Comparison of ENCODE assay signal across 18 cellular contexts in the genomic region with DNA sequence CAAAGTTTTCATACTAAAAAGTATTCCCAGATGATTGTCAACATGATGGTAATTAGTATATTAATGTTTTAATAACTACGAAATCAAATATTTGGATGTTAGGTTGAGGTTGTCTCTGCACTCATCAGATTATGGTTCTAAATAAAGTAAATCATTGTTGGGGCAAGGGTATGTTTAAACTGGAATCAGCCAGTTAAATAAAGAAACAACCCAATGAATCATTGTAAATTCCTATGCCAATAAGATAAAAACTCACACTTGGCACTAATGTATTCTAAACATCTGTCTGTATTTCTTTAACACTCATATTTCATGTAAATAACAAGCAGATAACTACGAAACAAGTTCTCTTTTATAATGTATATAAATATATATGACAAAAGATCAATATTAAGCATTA.
DNase-seq lines count a peak whose midpoint lies in the region; ATAC-seq, FAIRE-seq and TF ChIP-seq lines count a peak whose summit lies in the region.
"Had no signal": no experiment of that assay in that cellular context is flagged by ENCODE, and none has a peak within 500 bp of the region (broad histone marks: within the 10 kb centered on the region; RNA-seq: fewer than 3 reads in every experiment).

No MANE protein-coding gene starts in this region.

- no peak overlapping the region for H3K27ac ChIP-seq in pancreas
- no peak overlapping the region for H3K27ac ChIP-seq in smooth muscle cell (ENCODE audit: low read depth)
- H3K27ac ChIP-seq: BLaER1 treated with 17β-estradiol and CSF1 and Interleukin-3, amounts not matched to agents 10 nM and 100 nM; HL-60 had no signal

- no peaks in the 10 kb centered on the region for H3K4me1 Mint-ChIP-seq in T-helper 2 cell treated with Interferon-gamma antibody and Interleukin-4, amounts not matched to agents 5 μg/mL and 100 μg/mL, for 36 hours (ENCODE audit: low read depth)
- H3K4me1 Mint-ChIP-seq: CD4-positive, CD25-positive, alpha-beta regulatory T cell had no signal

- H3K79me2 ChIP-seq in smooth muscle cell (ENCODE audit: low read depth) = peaks cover 22% of the 10 kb centered on the region

- 28 to 32% methylated on average over 2 of the region's 2 CpGs for WGBS in pancreas, 2 donors
- 86% methylated on average over 2 of the region's 2 CpGs for WGBS in smooth muscle cell (ENCODE audit: low lambda C conversion rate)

- no peaks in the 10 kb centered on the region for H3K36me3 Mint-ChIP-seq in T-helper 2 cell treated with Interferon-gamma antibody and Interleukin-4, amounts not matched to agents 5 μg/mL and 100 μg/mL, for 36 hours (ENCODE audit: low read depth)
- H3K36me3 Mint-ChIP-seq: CD4-positive, CD25-positive, alpha-beta regulatory T cell had no signal

- no peaks in the 10 kb centered on the region for H3F3A ChIP-seq in smooth muscle cell (ENCODE audit: low read depth)

- H3K9me3 ChIP-seq in adipocyte (ENCODE audit: control insufficient read depth, low read length) (no peaks in the 10 kb centered on the region), pancreas (no peaks in the 10 kb centered on the region), smooth muscle cell (replicated peaks; ENCODE audit: low read depth) (no peaks in the 10 kb centered on the region)

- H3K27ac Mint-ChIP-seq in T-helper 2 cell treated with Interferon-gamma antibody and Interleukin-4, amounts not matched to agents 5 μg/mL and 100 μg/mL, for 36 hours = no peak overlapping the region
- H3K27ac Mint-ChIP-seq: CD4-positive, CD25-positive, alpha-beta regulatory T cell; GM23338 had no signal

- H3K4me1 ChIP-seq in adipocyte (ENCODE audit: control insufficient read depth, insufficient read depth, low read length) (peaks cover 33% of the 10 kb centered on the region), pancreas (peaks cover 0 to 15% (median 11%) of the 10 kb centered on the region in 3 donors), smooth muscle cell (ENCODE audit: low read depth) (peaks cover 6% of the 10 kb centered on the region)
- H3K4me1 ChIP-seq: BLaER1 treated with 17β-estradiol and CSF1 and Interleukin-3, amounts not matched to agents 10 nM and 100 nM had no signal

- H3K9me3 Mint-ChIP-seq in T-helper 2 cell treated with Interferon-gamma antibody and Interleukin-4, amounts not matched to agents 5 μg/mL and 100 μg/mL, for 36 hours = no peaks in the 10 kb centered on the region

- FAIRE-seq in pancreas (lab: Jason Lieb, UNC) = no peak
- FAIRE-seq: GM12878, GM18507 had no signal

- TF ChIP-seq CTCF in fibroblast of the aortic adventitia (IDR thresholded peaks at IDR 0.05; ENCODE audit: insufficient read depth, low read length) = no peak
- TF ChIP-seq CTCF in pancreas (IDR thresholded peaks at IDR 0.05) = no peak
- no peak for TF ChIP-seq CTCF in smooth muscle cell (IDR thresholded peaks at IDR 0.05; ENCODE audit: borderline replicate concordance, insufficient read depth, poor library complexity, severe bottlenecking)

- peak; percentile 31 to 67 (median 45) for ATAC-seq in pancreas
- ATAC-seq in GM21515 (IDR thresholded peaks at IDR 0.05; ENCODE audit: unreplicated experiment) = no peak
- ATAC-seq: GM12878, GM23338 had no signal

- H4K20me1 ChIP-seq in smooth muscle cell (ENCODE audit: low read depth) = peaks cover 48% of the 10 kb centered on the region

- H3K36me3 ChIP-seq in adipocyte (ENCODE audit: control insufficient read depth, insufficient read depth, low read length, severe bottlenecking) (no peaks in the 10 kb centered on the region), pancreas (no peaks in the 10 kb centered on the region), smooth muscle cell (ENCODE audit: low read depth) (no peaks in the 10 kb centered on the region)

- no peak overlapping the region for H3K9ac ChIP-seq in adipocyte (ENCODE audit: low read length)
- no peak overlapping the region for H3K9ac ChIP-seq in smooth muscle cell (ENCODE audit: low read depth)
- H3K9ac ChIP-seq: BLaER1 treated with 17β-estradiol and CSF1 and Interleukin-3, amounts not matched to agents 10 nM and 100 nM had no signal

- no peaks in the 10 kb centered on the region for H3K27me3 ChIP-seq in adipocyte (replicated peaks; ENCODE audit: control insufficient read depth, insufficient read depth, low read length)
- H3K27me3 ChIP-seq in pancreas = no peaks in the 10 kb centered on the region
- H3K27me3 ChIP-seq in smooth muscle cell (ENCODE audit: low read depth) = no peaks in the 10 kb centered on the region
- H3K27me3 ChIP-seq: BLaER1 treated with 17β-estradiol and CSF1 and Interleukin-3, amounts not matched to agents 10 nM and 100 nM had no signal

- H3K27me3 Mint-ChIP-seq in T-helper 2 cell treated with Interferon-gamma antibody and Interleukin-4, amounts not matched to agents 5 μg/mL and 100 μg/mL, for 36 hours (ENCODE audit: low read depth) = peaks cover 5% of the 10 kb centered on the region
- H3K27me3 Mint-ChIP-seq: CD4-positive, CD25-positive, alpha-beta regulatory T cell had no signal

- DNase-seq in EH (ENCODE audit: low read depth) = peak; percentile 23
- peak; percentile 31 for DNase-seq in adipocyte (ENCODE audit: low read depth)
- DNase-seq in fibroblast of the aortic adventitia (ENCODE audit: low read depth) = peak; percentile 44
- no peak for DNase-seq in pancreas
- no peak for DNase-seq in activated gamma-delta T cell (lab: John Stamatoyannopoulos, UW)
- no peak for DNase-seq in T-helper 2 cell treated with Interferon-gamma antibody and Interleukin-4, amounts not matched to agents 5 μg/mL and 100 μg/mL, for 36 hours (ENCODE audit: low spot score)
- DNase-seq in smooth muscle cell (lab: John Stamatoyannopoulos, UW; ENCODE audit: unreplicated experiment) = no peak
- DNase-seq: 8988T; ACHN; CD4-positive, CD25-positive, alpha-beta regulatory T cell; DMS53; H7 had no signal

- H3K4me2 ChIP-seq in smooth muscle cell = no peak overlapping the region
- H3K4me2 ChIP-seq: BLaER1 treated with 17β-estradiol and CSF1 and Interleukin-3, amounts not matched to agents 10 nM and 100 nM; GM23338 had no signal

- intact Hi-C loops in pancreas (cut with DNase I) = no loop called here

- H3K4me3 ChIP-seq in adipocyte (ENCODE audit: low read length) (peak overlapping the region; percentile 19), fibroblast of the aortic adventitia (ENCODE audit: low read depth, low read length) (no peak overlapping the region), pancreas (no peak overlapping the region), smooth muscle cell (no peak overlapping the region)
- H3K4me3 ChIP-seq: BLaER1 treated with 17β-estradiol and CSF1 and Interleukin-3, amounts not matched to agents 10 nM and 100 nM; GM12878; GM23338 had no signal

- no peak overlapping the region for H2AFZ ChIP-seq in smooth muscle cell (ENCODE audit: low read depth)
- H2AFZ ChIP-seq: GM23338 had no signal

- no peak overlapping the region for H3K4me3 Mint-ChIP-seq in T-helper 2 cell treated with Interferon-gamma antibody and Interleukin-4, amounts not matched to agents 5 μg/mL and 100 μg/mL, for 36 hours
- H3K4me3 Mint-ChIP-seq: CD4-positive, CD25-positive, alpha-beta regulatory T cell; GM23338 had no signal

Comparison
In these comparisons a context has a peak if more than half of its experiments do, and no peak if none do; other contexts are left out.
1. DNase-seq: peak in EH (single experiment), adipocyte (single experiment) and fibroblast of the aortic adventitia (single experiment); none in pancreas (0 of 6), activated gamma-delta T cell (single experiment), T-helper 2 cell treated with Interferon-gamma antibody and Interleukin-4, amounts not matched to agents 5 μg/mL and 100 μg/mL, for 36 hours (single experiment) and smooth muscle cell (single experiment).